In the genomic region with DNA sequence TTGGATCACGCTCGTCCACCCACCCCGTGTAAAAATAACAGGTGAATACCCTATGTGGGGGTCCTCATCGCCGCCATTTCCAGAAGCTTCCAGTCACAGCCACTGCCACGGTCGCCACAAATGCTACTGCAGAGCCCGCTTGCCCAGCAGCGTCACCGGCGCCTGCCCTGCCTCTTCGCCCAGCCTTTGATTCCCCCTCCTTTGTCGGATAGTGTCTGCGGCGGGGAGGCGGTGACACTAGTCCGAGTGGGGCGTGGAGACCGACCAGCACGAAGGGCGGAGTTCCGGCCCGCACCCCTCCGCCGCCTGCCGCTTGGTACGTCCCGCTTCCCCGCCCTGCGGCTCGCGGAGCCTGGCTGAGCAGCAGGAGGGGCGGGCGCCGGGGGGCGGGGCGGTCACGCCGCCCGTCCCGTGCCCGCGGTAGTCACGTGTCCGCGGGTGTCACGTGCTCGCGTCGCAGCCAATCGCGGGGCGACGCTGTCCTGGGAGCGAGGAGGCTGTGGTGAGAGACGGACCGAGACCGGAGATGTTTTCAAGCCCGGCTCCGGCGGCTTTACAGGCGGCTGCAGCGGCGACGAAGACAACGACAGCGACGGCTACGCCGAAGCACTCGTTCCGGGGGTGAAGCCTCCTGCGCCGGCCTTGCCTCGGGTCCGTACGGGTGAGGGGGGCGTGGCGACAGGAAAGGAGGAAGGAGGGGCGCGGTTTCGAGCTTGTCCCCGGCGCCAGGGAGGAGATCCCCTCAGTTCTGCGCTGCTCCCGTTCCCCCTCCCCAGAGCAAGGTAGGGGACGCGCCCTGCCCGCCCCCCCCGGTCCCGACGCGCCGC, we compare ENCODE assay signal across 8 cellular contexts. TPM values are rescaled to one million over a fixed set of nuclear protein-coding genes. Genes with fewer than 3 reads are reported as not detected.
DNase-seq lines count a peak whose midpoint lies in the region; ATAC-seq and TF ChIP-seq lines count a peak whose summit lies in the region.

Gene ANKRD12 (plus strand): TSS at position 467 of the 827 bp plus-strand sequence. CDS start 45,652 bp downstream, outside the sequence.

- WGBS in psoas muscle, 3 donors = 0 to 1% (median 0%) methylated on average over 38 to 94 of the region's 94 CpGs
- WGBS in urinary bladder = under 1% methylated on average over 94 of the region's 94 CpGs

- H3K4me1 ChIP-seq in right atrium auricular region (peaks cover 0 to 44% of the 10 kb centered on the region in 2 donors), psoas muscle (peaks cover 45% of the 10 kb centered on the region), urinary bladder (ENCODE audit: insufficient read depth) (no peaks in the 10 kb centered on the region)

- intact Hi-C loops in psoas muscle (cut with DNase I) = loop anchor here (2.0 kb wide), 1 partner anchor 34 kb away; the partner anchor contains the start of gene NDUFV2 (in 2 of the 2)

- ATAC-seq in GM18505 (IDR thresholded peaks at IDR 0.05; ENCODE audit: unreplicated experiment) (peak; percentile 63), HG02970 (IDR thresholded peaks at IDR 0.05; ENCODE audit: low FRiP score, unreplicated experiment) (peak; percentile 74), psoas muscle (peak; percentile 91 to 96 (median 94))

- DNase-seq in NCI-H187 treated with DMSO at 0.1 percent for 48 hours (lab: John Stamatoyannopoulos, UW) (peak; percentile 51), T-helper 2 cell (peak; percentile 96 to 99 (median 98)), right atrium auricular region (ENCODE audit: low spot score) (peak; percentile 98), psoas muscle (peak; percentile 97 to 99)

- peaks cover 14% of the 10 kb centered on the region for H3K36me3 ChIP-seq in right atrium auricular region
- H3K36me3 ChIP-seq in psoas muscle (ENCODE audit: insufficient read depth in 1 of 2, low read depth in 1 of 2) = peaks cover 3 to 34% of the 10 kb centered on the region in 2 donors
- peaks cover 4% of the 10 kb centered on the region for H3K36me3 ChIP-seq in urinary bladder (ENCODE audit: insufficient read depth)

- H3K27me3 ChIP-seq in right atrium auricular region (no peaks in the 10 kb centered on the region), psoas muscle (ENCODE audit: insufficient read depth in 3 of 3, low read length in 2 of 3) (no peaks in the 10 kb centered on the region)

- H3K9me3 ChIP-seq in right atrium auricular region = no peaks in the 10 kb centered on the region
- H3K9me3 ChIP-seq in psoas muscle = no peaks in the 10 kb centered on the region

- H3K27ac ChIP-seq in angular gyrus (ENCODE audit: low read depth, low read length) (peak within 1 kb of the TSS; percentile 97), right atrium auricular region (peak within 1 kb of the TSS; percentile 99), psoas muscle (peak within 1 kb of the TSS; percentile 99), urinary bladder (ENCODE audit: low read depth) (peak within 1 kb of the TSS; percentile 100)

- H3K4me3 ChIP-seq in right atrium auricular region (peak within 1 kb of the TSS; percentile 81 to 87), psoas muscle (peak within 1 kb of the TSS; percentile 88), urinary bladder (ENCODE audit: low read depth, low read length) (peak within 1 kb of the TSS; percentile 98)

- TF ChIP-seq POLR2A in GM18505 (IDR thresholded peaks at IDR 0.05; ENCODE audit: borderline replicate concordance, extremely low read depth, insufficient read depth, insufficient read length) = peak; percentile 67

- TF ChIP-seq CTCF in right atrium auricular region (IDR thresholded peaks at IDR 0.05) (no peak), psoas muscle (IDR thresholded peaks at IDR 0.05) (no peak)

RNA-seq across cellular contexts. Expression of gene ANKRD12, which starts in this region (rescaled TPM):
- 10 to 100 TPM; 22.3 to 32.3 TPM for total RNA-seq in right atrium auricular region
- 10 to 100 TPM; 36.7 to 49.0 (median 44.4) TPM for total RNA-seq in psoas muscle
- 10 to 100 TPM in 1 of 3 donors, 1 to 10 TPM in 2; 5.7 to 12.0 (median 5.9) TPM for polyA plus RNA-seq in psoas muscle
- 65.9 TPM for total RNA-seq in urinary bladder
- polyA plus RNA-seq in urinary bladder = 12.5 TPM

Comparison
In these comparisons a context has a peak if more than half of its experiments do, and no peak if none do; other contexts are left out.
1. Peak in every context shown above with its lines: DNase-seq, ATAC-seq, H3K4me3 ChIP-seq and H3K27ac ChIP-seq.